ENCODE assay signal across 11 cellular contexts in the genomic region with DNA sequence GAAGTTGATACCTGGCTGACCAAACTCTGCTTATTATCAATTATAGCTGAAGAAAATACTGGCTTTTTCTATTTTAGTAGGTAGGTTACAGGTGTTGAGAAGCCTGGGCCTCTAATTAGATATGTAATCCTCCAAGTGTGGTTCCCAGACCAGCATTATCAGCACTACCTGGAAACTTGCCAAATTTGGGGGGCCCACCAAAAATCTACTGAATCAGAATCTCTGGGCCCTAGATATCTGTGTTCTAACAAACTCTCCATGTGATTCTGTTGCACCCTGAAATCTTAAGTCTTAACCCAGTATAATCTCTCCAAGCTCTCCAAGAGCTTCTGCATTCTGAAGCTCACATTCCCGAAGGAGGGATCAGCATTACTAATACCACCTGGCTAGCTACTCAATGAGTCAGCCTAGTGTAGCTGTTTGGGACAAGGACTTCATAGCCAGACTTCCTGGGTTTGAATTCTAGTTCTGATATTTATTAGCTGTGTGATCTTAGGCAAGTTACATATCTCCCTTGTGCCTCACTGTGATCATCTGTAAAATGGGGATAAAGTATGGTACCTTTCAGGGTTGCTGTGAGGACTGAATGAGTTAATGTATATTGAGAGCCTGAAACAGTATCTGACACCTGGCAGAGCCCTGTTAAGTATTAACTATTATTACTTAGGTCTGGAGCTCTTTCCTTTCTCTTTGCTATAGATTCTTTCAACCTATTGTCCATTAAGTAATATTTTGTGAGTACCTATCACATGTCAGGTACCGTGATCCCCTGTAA. TPM values are rescaled to one million over a fixed set of nuclear protein-coding genes. Genes with fewer than 3 reads are reported as not detected.
DNase-seq lines count a peak whose midpoint lies in the region; ATAC-seq and TF ChIP-seq lines count a peak whose summit lies in the region.
"Had no signal": no experiment of that assay in that cellular context is flagged by ENCODE, and none has a peak within 500 bp of the region (broad histone marks: within the 10 kb centered on the region; RNA-seq: fewer than 3 reads in every experiment).

No MANE protein-coding gene starts in this region.

- DNase-seq in GM03348 (ENCODE audit: low spot score) (peak; percentile 33), WERI-Rb-1 (peak; percentile 45), kidney tubule cell (ENCODE audit: low spot score) (peak; percentile 96), Right ventricle myocardium superior (no peak), HAP-1 (ENCODE audit: low spot score in 2 of 2) (no peak), SIG-M5 treated with dmso at 0.1 percent for 504 hours (lab: John Stamatoyannopoulos, UW; ENCODE audit: unreplicated experiment) (no peak)
- no peak for DNase-seq in stimulated activated CD4-positive, alpha-beta T cell treated with anti-CD3 and anti-CD28 coated beads, Interleukin-4, amount 100 ng/mL, for 1 hour
- DNase-seq: activated naive CD8-positive, alpha-beta T cell treated with anti-CD3 and anti-CD28 coated beads, Interleukin-2, amount 10 ng/mL, durations not matched to agents 7 days and 5 days; stimulated activated CD4-positive, alpha-beta T cell treated with anti-CD3 and anti-CD28 coated beads, Interleukin-1b, Interleukin-23, amount 100 ng/mL, for 48 hours had no signal

- H3K27ac ChIP-seq in WERI-Rb-1: no peak overlapping the region
- H3K27ac ChIP-seq: SK-N-MC had no signal

- TF ChIP-seq CTCF in WERI-Rb-1 (IDR thresholded peaks at IDR 0.05; ENCODE audit: low read depth, low read length): no peak

- in situ Hi-C loops in HAP-1 (cut with MboI; ENCODE audit: low sequenced_read_pairs): no loop called here

- H3K36me3 ChIP-seq in WERI-Rb-1 (no peaks in the 10 kb centered on the region), HAP-1 (replicated peaks) (no peaks in the 10 kb centered on the region)

- ATAC-seq in HG02763 (IDR thresholded peaks at IDR 0.05; ENCODE audit: unreplicated experiment) (peak; percentile 35), Right ventricle myocardium superior (ENCODE audit: poor library complexity) (no peak)

- 0 out of 2 replicates have a peak, but pooled peaks cover 3% of the 10 kb centered on the region for H3K4me1 ChIP-seq in HAP-1

- H3K4me3 ChIP-seq in WERI-Rb-1 (ENCODE audit: low read depth, low read length) (no peak overlapping the region), HAP-1 (no peak overlapping the region)
- H3K4me3 ChIP-seq: SK-N-MC had no signal

- no peaks in the 10 kb centered on the region for H3K9me3 ChIP-seq in WERI-Rb-1 (ENCODE audit: severe bottlenecking)
- H3K9me3 ChIP-seq in HAP-1: no peaks in the 10 kb centered on the region

- intact Hi-C loops in Right ventricle myocardium superior (cut with DNase I): no loop called here

- H3K27me3 ChIP-seq in WERI-Rb-1 (ENCODE audit: insufficient read depth, low read depth, severe bottlenecking) (no peaks in the 10 kb centered on the region), HAP-1 (ENCODE audit: low read depth) (peaks cover 6% of the 10 kb centered on the region)

RNA-seq across cellular contexts. Expression of gene LY75, which starts 12.5 kb away (rescaled TPM):
- 0.75 TPM for total RNA-seq in Right ventricle myocardium superior

Comparison
In these comparisons a context has a peak if more than half of its experiments do, and no peak if none do; other contexts are left out.
1. DNase-seq: peak in GM03348 (single experiment), WERI-Rb-1 (single experiment) and kidney tubule cell (single experiment); none in Right ventricle myocardium superior (single experiment), HAP-1 (0 of 2), stimulated activated CD4-positive, alpha-beta T cell treated with anti-CD3 and anti-CD28 coated beads, Interleukin-4, amount 100 ng/mL, for 1 hour (single experiment) and SIG-M5 treated with dmso at 0.1 percent for 504 hours (single experiment).